In the genomic region with DNA sequence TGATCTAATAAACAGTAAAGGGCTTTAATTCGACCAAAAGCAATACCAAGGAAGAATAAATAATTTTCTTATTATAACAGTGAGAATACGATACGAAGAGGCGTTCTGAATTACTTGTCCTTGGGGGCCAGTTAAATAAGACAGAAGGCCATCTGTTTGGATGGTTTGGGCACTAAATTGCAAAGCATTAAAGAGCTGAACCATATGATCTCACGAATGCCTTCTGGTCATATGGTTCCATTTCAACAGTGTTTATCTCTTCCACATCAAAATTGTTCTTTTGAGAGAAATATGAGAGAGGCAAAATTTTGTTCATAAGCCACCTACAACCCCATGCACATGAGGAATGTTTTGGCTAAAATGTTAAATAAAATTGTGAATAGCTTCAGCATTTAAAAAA, we compare ENCODE assay signal across 20 cellular contexts.
"Had no signal": no experiment of that assay in that cellular context is flagged by ENCODE, and none has a peak within 500 bp of the region (broad histone marks: within the 10 kb centered on the region; RNA-seq: fewer than 3 reads in every experiment).

No MANE protein-coding gene starts in this region.

- H3K9me3 Mint-ChIP-seq: activated B cell treated with CpG ODN at 0.5 μM for 24 hours; activated naive CD8-positive, alpha-beta T cell treated with anti-CD3 and anti-CD28 coated beads for 36 hours; mesothelial cell of epicardium had no signal

- H3K9me3 ChIP-seq: left ventricle myocardium inferior, spleen, upper lobe of left lung had no signal

- H3K27me3 Mint-ChIP-seq: activated B cell treated with CpG ODN at 0.5 μM for 24 hours; activated CD4-positive, alpha-beta T cell treated with anti-CD3 and anti-CD28 coated beads for 36 hours; activated naive CD8-positive, alpha-beta T cell treated with anti-CD3 and anti-CD28 coated beads for 36 hours had no signal

- H3K27ac ChIP-seq: left ventricle myocardium inferior, spleen, upper lobe of left lung had no signal

- H3K36me3 ChIP-seq: left ventricle myocardium inferior, spleen, upper lobe of left lung had no signal

- H3K4me1 ChIP-seq: left ventricle myocardium inferior, spleen, upper lobe of left lung had no signal

- H3K27me3 ChIP-seq: spleen, upper lobe of left lung had no signal

- H3K4me3 Mint-ChIP-seq: activated B cell treated with CpG ODN at 0.5 μM for 24 hours; activated CD4-positive, alpha-beta T cell treated with anti-CD3 and anti-CD28 coated beads for 36 hours; activated naive CD8-positive, alpha-beta T cell treated with anti-CD3 and anti-CD28 coated beads for 36 hours; activated T-cell treated with anti-CD3 and anti-CD28 coated beads, Interleukin-2, amount 50 U/mL, for 4 hours; mesothelial cell of epicardium; natural killer cell had no signal

- H3K36me3 Mint-ChIP-seq: activated naive CD8-positive, alpha-beta T cell treated with anti-CD3 and anti-CD28 coated beads for 36 hours; mesothelial cell of epicardium; natural killer cell had no signal

- ATAC-seq: activated CD4-positive, alpha-beta T cell treated with anti-CD3 and anti-CD28 coated beads for 36 hours; activated T-cell treated with anti-CD3 and anti-CD28 coated beads, Interleukin-2, amount 50 U/mL, for 4 hours; esophagus mucosa; natural killer cell had no signal

- H3K4me3 ChIP-seq: left ventricle myocardium inferior, spleen, upper lobe of left lung had no signal

- H3K4me1 Mint-ChIP-seq: activated B cell treated with CpG ODN at 0.5 μM for 24 hours; activated CD4-positive, alpha-beta T cell treated with anti-CD3 and anti-CD28 coated beads for 36 hours; activated naive CD8-positive, alpha-beta T cell treated with anti-CD3 and anti-CD28 coated beads for 36 hours; mesothelial cell of epicardium; natural killer cell had no signal

- DNase-seq: activated B cell treated with CpG ODN at 0.5 μM for 24 hours; activated CD4-positive, alpha-beta T cell treated with anti-CD3 and anti-CD28 coated beads for 36 hours; activated CD4-positive, alpha-beta T cell treated with anti-CD3 and anti-CD28 coated beads, Interleukin-2, amount 50 U/mL, for 4 hours; activated CD8-positive, alpha-beta memory T cell treated with anti-CD3 and anti-CD28 coated beads, Interleukin-2, amount 50 U/mL, for 48 hours; activated naive CD4-positive, alpha-beta T cell treated with Interleukin-2 at 50 U/mL for 16 hours; activated naive CD8-positive, alpha-beta T cell treated with anti-CD3 and anti-CD28 coated beads for 36 hours; activated T-cell treated with anti-CD3 and anti-CD28 coated beads, Interleukin-2, amount 50 U/mL, for 4 hours; central memory CD4-positive, alpha-beta T cell; effector memory CD4-positive, alpha-beta T cell; head of caudate nucleus; hypothalamus; left ventricle myocardium inferior; natural killer cell; spleen; stimulated activated CD4-positive, alpha-beta T cell treated with anti-CD3 and anti-CD28 coated beads, Interleukin-4, amount 100 ng/mL, for 24 hours; stimulated activated naive CD4-positive, alpha-beta T cell treated with Interleukin-2 at 50 U/mL for 16 hours; T1000; upper lobe of left lung had no signal

- H3K27ac Mint-ChIP-seq: activated B cell treated with CpG ODN at 0.5 μM for 24 hours; activated CD4-positive, alpha-beta T cell treated with anti-CD3 and anti-CD28 coated beads for 36 hours; activated naive CD8-positive, alpha-beta T cell treated with anti-CD3 and anti-CD28 coated beads for 36 hours; mesothelial cell of epicardium; natural killer cell had no signal
